Comparison of ENCODE assay signal across 9 cellular contexts in the genomic region with DNA sequence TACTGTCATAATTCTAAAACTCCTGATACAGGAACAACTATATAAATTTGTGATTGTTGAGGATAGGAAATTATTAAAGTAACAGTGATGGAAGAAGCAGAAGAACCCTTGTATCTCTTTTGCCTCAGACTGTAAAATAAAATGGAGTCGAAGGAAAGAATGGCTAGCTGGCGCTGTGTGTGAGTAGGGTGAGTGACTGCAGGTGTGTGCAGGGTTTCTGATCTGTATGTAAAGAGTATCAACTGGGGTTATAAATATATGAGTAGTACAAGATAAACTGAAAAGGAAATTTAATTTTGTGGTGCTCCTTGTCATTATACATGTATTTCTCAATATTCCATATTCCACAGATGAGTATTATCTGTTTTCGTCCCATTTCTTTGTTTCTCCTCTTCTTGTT. TPM values are rescaled to one million over a fixed set of nuclear protein-coding genes. Genes with fewer than 3 reads are reported as not detected.
A peak's percentile ranks its signal among the peaks of the same experiment; 100 is the strongest.
DNase-seq lines count a peak whose midpoint lies in the region; ATAC-seq and TF ChIP-seq lines count a peak whose summit lies in the region.
"Had no signal": no experiment of that assay in that cellular context is flagged by ENCODE, and none has a peak within 500 bp of the region (broad histone marks: within the 10 kb centered on the region; RNA-seq: fewer than 3 reads in every experiment).

No MANE protein-coding gene starts in this region.

- H3K4me3 Mint-ChIP-seq in activated naive CD8-positive, alpha-beta T cell treated with anti-CD3 and anti-CD28 coated beads for 36 hours, result peak overlapping the region; percentile 5
- H3K4me3 Mint-ChIP-seq in WTC11, result no peak overlapping the region
- H3K4me3 Mint-ChIP-seq: neural crest cell had no signal

- POLR2A ChIA-PET in WTC11 (lab: Charles Lee), result no interaction called here

- CTCF ChIA-PET in WTC11 (lab: Charles Lee), result no interaction called here

- H3K27ac Mint-ChIP-seq in activated naive CD8-positive, alpha-beta T cell treated with anti-CD3 and anti-CD28 coated beads for 36 hours, result peak overlapping the region; percentile 80
- H3K27ac Mint-ChIP-seq in WTC11, result no peak overlapping the region

- no peaks in the 10 kb centered on the region for H3K27me3 Mint-ChIP-seq in activated naive CD8-positive, alpha-beta T cell treated with anti-CD3 and anti-CD28 coated beads for 36 hours
- H3K27me3 Mint-ChIP-seq in WTC11 (ENCODE audit: low read depth), result no peaks in the 10 kb centered on the region

- ATAC-seq in GM18858 (IDR thresholded peaks at IDR 0.05; ENCODE audit: unreplicated experiment) (peak; percentile 26), GM21381 (IDR thresholded peaks at IDR 0.05; ENCODE audit: unreplicated experiment) (peak; percentile 24), HG03095 (IDR thresholded peaks at IDR 0.05; ENCODE audit: unreplicated experiment) (peak; percentile 35), WTC11 (no peak)

- TF ChIP-seq CTCF in WTC11 (IDR thresholded peaks at IDR 0.05), result no peak

- DNase-seq in activated naive CD8-positive, alpha-beta T cell treated with anti-CD3 and anti-CD28 coated beads for 36 hours, result no peak
- no peak for DNase-seq in WTC11 (ENCODE audit: low spot score)
- no peak for DNase-seq in nucleus accumbens (lab: John Stamatoyannopoulos, UW)
- no peak for DNase-seq in SW480 (ENCODE audit: low spot score)
- no peak for DNase-seq in CD1c-positive myeloid dendritic cell (ENCODE audit: extremely low spot score)

- H3K4me1 Mint-ChIP-seq in activated naive CD8-positive, alpha-beta T cell treated with anti-CD3 and anti-CD28 coated beads for 36 hours, result peaks cover 22% of the 10 kb centered on the region
- H3K4me1 Mint-ChIP-seq in WTC11, result peaks cover 11% of the 10 kb centered on the region

- H3K9me3 Mint-ChIP-seq in activated naive CD8-positive, alpha-beta T cell treated with anti-CD3 and anti-CD28 coated beads for 36 hours, result no peaks in the 10 kb centered on the region
- peaks cover 11% of the 10 kb centered on the region; the same call in 1 of the 2 replicates for H3K9me3 Mint-ChIP-seq in WTC11

- H3K36me3 Mint-ChIP-seq in activated naive CD8-positive, alpha-beta T cell treated with anti-CD3 and anti-CD28 coated beads for 36 hours, result peaks cover 37% of the 10 kb centered on the region
- H3K36me3 Mint-ChIP-seq in WTC11, result peaks cover 61% of the 10 kb centered on the region

TF ChIP-seq in WTC11, 78 proteins besides CTCF, POLR2A, EP300 and RAD21:
- TF ChIP-seq ZNF671 (CRISPR knock-in tag; IDR thresholded peaks at IDR 0.05), result no peak

RNA-seq across cellular contexts. Expression of a gene that starts 15.2 kb away (rescaled TPM):
- 10 to 100 TPM; 10.3 to 11.2 TPM for total RNA-seq in activated naive CD8-positive, alpha-beta T cell treated with anti-CD3 and anti-CD28 coated beads for 36 hours
- 41.6 to 52.0 TPM (median 43.8 TPM) in 3 replicates for total RNA-seq in WTC11 (2021)
